Comparison of ENCODE assay signal across 17 cellular contexts in the genomic region with DNA sequence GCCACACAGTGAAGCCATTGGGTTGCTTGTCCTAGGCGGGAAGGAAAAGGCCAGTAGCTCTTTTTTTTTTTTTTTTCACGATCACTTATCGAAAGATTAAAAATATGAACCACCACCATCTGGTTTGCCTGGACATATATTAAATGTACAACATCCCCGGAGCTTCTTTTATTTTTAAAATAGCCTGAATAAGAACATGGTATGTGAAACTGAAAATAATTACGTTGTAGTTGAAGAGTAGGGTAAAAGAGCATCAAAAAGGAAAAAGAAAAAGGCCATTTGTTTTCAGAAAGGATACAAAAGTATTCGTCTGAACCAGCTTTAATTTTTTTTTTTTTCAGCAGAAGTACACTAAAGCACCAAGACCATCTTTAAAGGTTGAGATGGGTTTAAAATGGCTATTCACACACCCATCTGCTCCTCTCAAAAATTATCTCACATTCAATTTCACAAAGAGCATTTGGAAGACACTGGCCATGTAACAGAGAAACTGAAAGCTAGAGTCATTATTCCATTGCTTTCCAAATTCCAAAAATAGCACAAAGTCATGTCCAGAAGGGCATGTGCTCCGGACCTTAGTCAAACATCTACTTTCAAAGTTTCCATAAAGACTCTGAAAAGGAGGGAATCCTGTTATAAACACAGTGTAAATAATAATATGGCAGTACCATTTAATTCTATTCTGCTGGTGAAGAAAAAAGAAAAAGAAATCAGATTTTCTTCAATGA.
A peak's percentile ranks its signal among the peaks of the same experiment; 100 is the strongest.
DNase-seq lines count a peak whose midpoint lies in the region; TF ChIP-seq lines count a peak whose summit lies in the region.
"Had no signal": no experiment of that assay in that cellular context is flagged by ENCODE, and none has a peak within 500 bp of the region (broad histone marks: within the 10 kb centered on the region; RNA-seq: fewer than 3 reads in every experiment).

No MANE protein-coding gene starts in this region.

- no peaks in the 10 kb centered on the region for H3K79me1 ChIP-seq in mesenchymal stem cell (replicated peaks; ENCODE audit: low read length, poor library complexity, severe bottlenecking)

- H3K9ac ChIP-seq in mesenchymal stem cell (ENCODE audit: low read length), result peak overlapping the region; percentile 23

- H3K27me3 ChIP-seq in left ventricle myocardium inferior (ENCODE audit: low read depth) (no peaks in the 10 kb centered on the region), mesenchymal stem cell (ENCODE audit: control insufficient read depth in 1 of 2, insufficient read depth in 1 of 2, low read length in 2 of 2) (no peaks in the 10 kb centered on the region), WERI-Rb-1 (ENCODE audit: insufficient read depth, low read depth, severe bottlenecking) (no peaks in the 10 kb centered on the region), sigmoid colon (no peaks in the 10 kb centered on the region)
- H3K27me3 ChIP-seq: Peyer's patch had no signal

- H2BK15ac ChIP-seq in mesenchymal stem cell (ENCODE audit: low read depth, poor library complexity, severe bottlenecking), result no peak overlapping the region

- no peak overlapping the region for H2BK120ac ChIP-seq in mesenchymal stem cell (ENCODE audit: low read depth, low read length)

- H3K4me3 ChIP-seq in left ventricle myocardium inferior, result no peak overlapping the region
- H3K4me3 ChIP-seq in mesenchymal stem cell (ENCODE audit: insufficient read depth in 1 of 2, low read depth in 1 of 2, low read length in 2 of 2), result no peak overlapping the region
- H3K4me3 ChIP-seq in WERI-Rb-1 (ENCODE audit: low read depth, low read length), result no peak overlapping the region
- H3K4me3 ChIP-seq in sigmoid colon, result no peak overlapping the region
- H3K4me3 ChIP-seq: Peyer's patch had no signal

- H3K27ac ChIP-seq in left ventricle myocardium inferior (replicated peaks), result peak overlapping the region; percentile 38
- H3K27ac ChIP-seq in mesenchymal stem cell (ENCODE audit: low read length, poor library complexity, severe bottlenecking), result peak overlapping the region; percentile 35
- no peak overlapping the region for H3K27ac ChIP-seq in WERI-Rb-1
- H3K27ac ChIP-seq in sigmoid colon, result no peak overlapping the region
- H3K27ac ChIP-seq: Peyer's patch had no signal

- no peak overlapping the region for H3K4me2 ChIP-seq in mesenchymal stem cell (ENCODE audit: low read length, poor library complexity, severe bottlenecking)

- H4K8ac ChIP-seq in mesenchymal stem cell (ENCODE audit: low read length), result no peak overlapping the region

- TF ChIP-seq CTCF in left ventricle myocardium inferior (IDR thresholded peaks at IDR 0.05; ENCODE audit: borderline replicate concordance) (no peak), WERI-Rb-1 (IDR thresholded peaks at IDR 0.05; ENCODE audit: low read depth, low read length) (no peak), sigmoid colon (IDR thresholded peaks at IDR 0.05) (no peak)

- H3K4me1 ChIP-seq in left ventricle myocardium inferior, result peaks cover 5% of the 10 kb centered on the region
- H3K4me1 ChIP-seq in mesenchymal stem cell (ENCODE audit: control insufficient read depth, insufficient read depth, low read depth, low read length), result peaks cover 2% of the 10 kb centered on the region
- H3K4me1 ChIP-seq in sigmoid colon, result no peaks in the 10 kb centered on the region
- H3K4me1 ChIP-seq: Peyer's patch had no signal

- no peak overlapping the region for H2AK5ac ChIP-seq in mesenchymal stem cell (ENCODE audit: low read length, severe bottlenecking)

- H2BK12ac ChIP-seq in mesenchymal stem cell (ENCODE audit: low read length in 2 of 2), result no peak overlapping the region

- H3K4ac ChIP-seq in mesenchymal stem cell (ENCODE audit: low read depth in 1 of 2, low read length in 2 of 2), result no peak overlapping the region

- 95% methylated on average over 3 of the region's 7 CpGs for WGBS in mesenchymal stem cell
- 75 to 85% methylated on average over 7 of the region's 7 CpGs for WGBS in sigmoid colon, 2 donors

- H2AFZ ChIP-seq in mesenchymal stem cell (ENCODE audit: low read depth, low read length), result no peak overlapping the region

- intact Hi-C loops in left ventricle myocardium inferior (cut with micrococcal nuclease) (no loop called here), sigmoid colon (cut with DNase I) (no loop called here)

- no peak for TF ChIP-seq EP300 in sigmoid colon (IDR thresholded peaks at IDR 0.05)

- no peak overlapping the region for H3K18ac ChIP-seq in mesenchymal stem cell (ENCODE audit: low read depth in 1 of 2, low read length in 2 of 2)

- H3K36me3 ChIP-seq in left ventricle myocardium inferior, result no peaks in the 10 kb centered on the region
- H3K36me3 ChIP-seq in mesenchymal stem cell (ENCODE audit: control insufficient read depth in 1 of 2, insufficient read depth in 2 of 2, low read depth in 1 of 2, low read length in 2 of 2), result no peaks in the 10 kb centered on the region
- H3K36me3 ChIP-seq in WERI-Rb-1, result no peaks in the 10 kb centered on the region
- H3K36me3 ChIP-seq in sigmoid colon, result no peaks in the 10 kb centered on the region
- H3K36me3 ChIP-seq: Peyer's patch had no signal

- no peak overlapping the region for H3K14ac ChIP-seq in mesenchymal stem cell (ENCODE audit: low read length in 2 of 2)

- DNase-seq in EH (ENCODE audit: low read depth), result peak; percentile 3
- DNase-seq in OCI-M1 (lab: John Stamatoyannopoulos, UW), result peak; percentile 9
- DNase-seq in left ventricle myocardium inferior, result no peak
- peak; percentile 43 for DNase-seq in mesenchymal stem cell
- no peak for DNase-seq in WERI-Rb-1
- no peak for DNase-seq in sigmoid colon
- no peak for DNase-seq in activated gamma-delta T cell (lab: John Stamatoyannopoulos, UW)
- DNase-seq: CD8-positive, alpha-beta T cell; HFFc6; Kasumi-1; MV-4-11; NCI-H1417 treated with DMSO at 0.1 percent for 48 hours; NCI-H2029; NCI-H2171 treated with DMSO at 0.1 percent for 48 hours; NCI-H82; Peyer's patch; SIG-M5 had no signal

- H2BK5ac ChIP-seq in mesenchymal stem cell (ENCODE audit: low read depth, low read length, poor library complexity, severe bottlenecking), result no peak overlapping the region

- H3K9me3 ChIP-seq in left ventricle myocardium inferior (replicated peaks) (no peaks in the 10 kb centered on the region), mesenchymal stem cell (ENCODE audit: control insufficient read depth, low read length) (no peaks in the 10 kb centered on the region), WERI-Rb-1 (ENCODE audit: severe bottlenecking) (no peaks in the 10 kb centered on the region), sigmoid colon (no peaks in the 10 kb centered on the region)
- H3K9me3 ChIP-seq: Peyer's patch had no signal

- no peak for TF ChIP-seq POLR2A in sigmoid colon (IDR thresholded peaks at IDR 0.05)

- no peak overlapping the region for H3K23ac ChIP-seq in mesenchymal stem cell (ENCODE audit: low read length in 2 of 2)

- no peak overlapping the region for H4K91ac ChIP-seq in mesenchymal stem cell (ENCODE audit: low read length)

Comparison
In these comparisons a context has a peak if more than half of its experiments do, and no peak if none do; other contexts are left out.
1. DNase-seq: peak in EH (single experiment), OCI-M1 (single experiment) and mesenchymal stem cell (single experiment); none in left ventricle myocardium inferior (single experiment), WERI-Rb-1 (single experiment), sigmoid colon (single experiment) and activated gamma-delta T cell (single experiment).
2. H3K27ac ChIP-seq: peak in left ventricle myocardium inferior (single experiment) and mesenchymal stem cell (single experiment); none in WERI-Rb-1 (single experiment) and sigmoid colon (0 of 4).